In genomic region chr15:74696398-74696729, GRCh38 we compare ENCODE assay signal across 8 cellular contexts. TPM values are rescaled to one million over a fixed set of nuclear protein-coding genes. Genes with fewer than 3 reads are reported as not detected.
DNase-seq lines count a peak whose midpoint lies in the region; ATAC-seq, FAIRE-seq and TF ChIP-seq lines count a peak whose summit lies in the region.

No MANE protein-coding gene starts in this region.

- no peak for TF ChIP-seq EP300 in HepG2 (IDR thresholded peaks at IDR 0.05; ENCODE audit: low read depth in 2 of 2, low read length in 2 of 2)
- TF ChIP-seq EP300 in HepG2 (CRISPR knock-in tag; IDR thresholded peaks at IDR 0.05; ENCODE audit: borderline replicate concordance) = no peak

- POLR2A ChIA-PET in HepG2 (lab: Yijun Ruan, JAX) = interaction anchor here (0.6 to 1.8 kb wide), 2 partner anchors 29 to 64 kb away, joined by 3 to 9 read pairs; partner anchors contain the start of gene CYP1A1

- H3K27ac ChIP-seq in HepG2 (ENCODE audit: extremely low read length, insufficient read depth, low read length) = peak overlapping the region; percentile 74
- no peak overlapping the region for H3K27ac ChIP-seq in thyroid gland

- H3K79me2 ChIP-seq in HepG2 (ENCODE audit: insufficient read depth, low read length) = peaks cover 44% of the 10 kb centered on the region

- H3K9me3 ChIP-seq in HepG2 (ENCODE audit: low read length) = no peaks in the 10 kb centered on the region
- no peaks in the 10 kb centered on the region for H3K9me3 ChIP-seq in thyroid gland

- TF ChIP-seq POLR2A in HepG2 (IDR thresholded peaks at IDR 0.05; ENCODE audit: insufficient read depth in 1 of 2, low read depth in 2 of 2, low read length in 2 of 2) (no peak), thyroid gland (IDR thresholded peaks at IDR 0.05) (no peak)

- peak overlapping the region; percentile 95 for H3K4me2 ChIP-seq in HepG2 (ENCODE audit: low read depth, low read length)

- no peak for FAIRE-seq in HepG2 (lab: Jason Lieb, UNC)

- peak overlapping the region; percentile 98 for H3K4me3 Mint-ChIP-seq in activated CD4-positive, alpha-beta T cell treated with anti-CD3 and anti-CD28 coated beads, Interleukin-2, amount 10 ng/mL, durations not matched to agents 24 days and 14 days
- H3K4me3 Mint-ChIP-seq in activated naive CD8-positive, alpha-beta T cell treated with anti-CD3 and anti-CD28 coated beads for 36 hours = peak overlapping the region; percentile 100

- H3K36me3 ChIP-seq in HepG2 (replicated peaks in 1 of 2; ENCODE audit: control insufficient read depth in 1 of 2, insufficient read depth in 2 of 2, low read length in 2 of 2) (no peaks in the 10 kb centered on the region), thyroid gland (no peaks in the 10 kb centered on the region)

- H3K4me1 ChIP-seq in HepG2 (ENCODE audit: insufficient read depth, low read length) = peaks cover 38% of the 10 kb centered on the region
- H3K4me1 ChIP-seq in thyroid gland = peaks cover 14 to 19% of the 10 kb centered on the region in 2 donors

- H3K27me3 Mint-ChIP-seq in activated CD4-positive, alpha-beta T cell treated with anti-CD3 and anti-CD28 coated beads, Interleukin-2, amount 10 ng/mL, durations not matched to agents 24 days and 14 days = no peaks in the 10 kb centered on the region
- H3K27me3 Mint-ChIP-seq in activated naive CD8-positive, alpha-beta T cell treated with anti-CD3 and anti-CD28 coated beads for 36 hours = no peaks in the 10 kb centered on the region

- no peak for TF ChIP-seq CTCF in HepG2 (CRISPR knock-in tag; IDR thresholded peaks at IDR 0.05)
- no peak for TF ChIP-seq CTCF in thyroid gland (IDR thresholded peaks at IDR 0.05)
- no peak for TF ChIP-seq CTCF in omental fat pad (IDR thresholded peaks at IDR 0.05)

- TSS peak; percentile 93 for BruUV-seq in HepG2 (replicated peaks; lab: Mats Ljungman, UMichigan)

- ATAC-seq in HepG2 (peak; percentile 27), HG03159 (IDR thresholded peaks at IDR 0.05; ENCODE audit: unreplicated experiment) (no peak), omental fat pad (ENCODE audit: low FRiP score) (no peak)

- H2AFZ ChIP-seq in HepG2 (ENCODE audit: low read length) = peak overlapping the region; percentile 80

- in situ Hi-C loops in HepG2 (cut with HindIII; ENCODE audit: extremely low pct_ligation_motif_present, low pct_unique_long_range_greater_than_20kb) = no loop called here

- WGBS in HepG2 (ENCODE audit: low lambda C conversion rate) = 0% methylated on average over 8 of the region's 10 CpGs
- 5 to 6% methylated on average over 10 of the region's 10 CpGs for WGBS in thyroid gland, 2 donors

- H3K4me3 ChIP-seq in HepG2 (replicated peaks in 1 of 3; ENCODE audit: insufficient read depth in 1 of 3, low read depth in 2 of 3, low read length in 3 of 3) (peak overlapping the region; percentile 92 to 99 (median 93)), thyroid gland (replicated peaks in 1 of 3) (peak overlapping the region; percentile 54 to 95 (median 72))

- H3K9ac ChIP-seq in HepG2 (ENCODE audit: insufficient read depth, low read depth, low read length) = peak overlapping the region; percentile 93

- H4K20me1 ChIP-seq in HepG2 (ENCODE audit: insufficient read depth, low read length) = no peaks in the 10 kb centered on the region

- H3K9me3 Mint-ChIP-seq in activated CD4-positive, alpha-beta T cell treated with anti-CD3 and anti-CD28 coated beads, Interleukin-2, amount 10 ng/mL, durations not matched to agents 24 days and 14 days = no peaks in the 10 kb centered on the region
- H3K9me3 Mint-ChIP-seq in activated naive CD8-positive, alpha-beta T cell treated with anti-CD3 and anti-CD28 coated beads for 36 hours = no peaks in the 10 kb centered on the region

- peak overlapping the region; percentile 99 for H3K27ac Mint-ChIP-seq in activated CD4-positive, alpha-beta T cell treated with anti-CD3 and anti-CD28 coated beads, Interleukin-2, amount 10 ng/mL, durations not matched to agents 24 days and 14 days
- H3K27ac Mint-ChIP-seq in activated naive CD8-positive, alpha-beta T cell treated with anti-CD3 and anti-CD28 coated beads for 36 hours = peak overlapping the region; percentile 99

- H3K4me1 Mint-ChIP-seq in activated CD4-positive, alpha-beta T cell treated with anti-CD3 and anti-CD28 coated beads, Interleukin-2, amount 10 ng/mL, durations not matched to agents 24 days and 14 days = peaks cover 27% of the 10 kb centered on the region
- peaks cover 36% of the 10 kb centered on the region for H3K4me1 Mint-ChIP-seq in activated naive CD8-positive, alpha-beta T cell treated with anti-CD3 and anti-CD28 coated beads for 36 hours

- no peak for TF ChIP-seq RAD21 in HepG2 (CRISPR knock-in tag; IDR thresholded peaks at IDR 0.05)

- H3K27me3 ChIP-seq in HepG2 (ENCODE audit: control insufficient read depth in 1 of 2, insufficient read depth in 2 of 2, low read length in 2 of 2) (peaks cover 2 to 4% of the 10 kb centered on the region in 2 experiments; a peak in 2 of 5 replicates), thyroid gland (no peaks in the 10 kb centered on the region)

- peaks cover 2% of the 10 kb centered on the region for H3K36me3 Mint-ChIP-seq in activated CD4-positive, alpha-beta T cell treated with anti-CD3 and anti-CD28 coated beads, Interleukin-2, amount 10 ng/mL, durations not matched to agents 24 days and 14 days (ENCODE audit: low read depth)
- H3K36me3 Mint-ChIP-seq in activated naive CD8-positive, alpha-beta T cell treated with anti-CD3 and anti-CD28 coated beads for 36 hours = peaks cover 3% of the 10 kb centered on the region

- no peak for DNase-seq in activated CD4-positive, alpha-beta T cell treated with anti-CD3 and anti-CD28 coated beads, Interleukin-2, amount 10 ng/mL, durations not matched to agents 24 days and 14 days
- no peak for DNase-seq in activated CD4-positive, alpha-beta T cell treated with anti-CD3 and anti-CD28 coated beads for 1 hour
- DNase-seq in activated naive CD8-positive, alpha-beta T cell treated with anti-CD3 and anti-CD28 coated beads for 36 hours = no peak
- DNase-seq in HepG2 (ENCODE audit: low spot score) (no peak), thyroid gland (no peak), omental fat pad (ENCODE audit: low spot score) (no peak)
- DNase-seq in stimulated activated CD4-positive, alpha-beta T cell treated with anti-CD3 and anti-CD28 coated beads, Interleukin-2, amount 100 ng/mL, for 48 hours = no peak

- intact Hi-C loops in activated CD4-positive, alpha-beta T cell treated with anti-CD3 and anti-CD28 coated beads, Interleukin-2, amount 10 ng/mL, durations not matched to agents 24 days and 14 days (cut with micrococcal nuclease) = loop anchor here (5.0 kb wide), 1 partner anchor 59 kb away; no protein-coding TSS in a partner anchor
- intact Hi-C loops in HepG2 (cut with micrococcal nuclease; ENCODE audit: unreplicated experiment) = no loop called here
- intact Hi-C loops in thyroid gland (cut with DNase I) = loop anchor here (2.0 kb wide), 1 partner anchor 72 kb away; no protein-coding TSS in a partner anchor

- CTCF ChIA-PET in HepG2 (lab: Yijun Ruan, JAX; ENCODE audit: low intra/inter-chr PET ratio, low total read pairs) = no interaction called here

RNA-seq across cellular contexts. Expression of gene EDC3, which starts 0.5 kb away (rescaled TPM):
- 45.7 and 50.2 TPM in 2 replicates for total RNA-seq in activated CD4-positive, alpha-beta T cell treated with anti-CD3 and anti-CD28 coated beads, Interleukin-2, amount 10 ng/mL, durations not matched to agents 24 days and 14 days
- total RNA-seq in activated naive CD8-positive, alpha-beta T cell treated with anti-CD3 and anti-CD28 coated beads for 36 hours = 10 to 100 TPM; 54.3 to 55.7 TPM
- total RNA-seq in HepG2 (2016; rRNA removed; fragmentation: Illumina TruSeq; extraction: Trizol) = 17.4 and 24.3 TPM in 2 replicates
- total RNA-seq in HepG2 (2016; cell fraction: cytosol; rRNA removed; fragmentation: Illumina TruSeq; extraction: Trizol; ENCODE audit: low read depth) = 24.4 and 37.5 TPM in 2 replicates
- total RNA-seq in HepG2 (2016; cell fraction: insoluble cytoplasmic fraction; rRNA removed; fragmentation: Illumina TruSeq; extraction: Trizol) = 16.8 and 20.8 TPM in 2 replicates
- 12.3 and 12.5 TPM in 2 replicates for total RNA-seq in HepG2 (2016; cell fraction: membrane; rRNA removed; fragmentation: Illumina TruSeq; extraction: Trizol)
- 25.1 and 27.9 TPM in 2 replicates for total RNA-seq in HepG2 (2016; cell fraction: nucleus; rRNA removed; fragmentation: Illumina TruSeq; extraction: Trizol)
- polyA plus RNA-seq in HepG2 (2011; rRNA removed) = 32.0 and 40.9 TPM in 2 replicates
- polyA plus RNA-seq in HepG2 (2011; cell fraction: cytosol; rRNA removed) = 24.9 and 25.8 TPM in 2 replicates
- polyA plus RNA-seq in HepG2 (2011; cell fraction: nucleus; rRNA removed) = 48.2 and 53.0 TPM in 2 replicates
- 21.6 and 24.3 TPM in 2 replicates for polyA plus RNA-seq in HepG2 (2012)
- polyA plus RNA-seq in HepG2 (2016; cell fraction: cytosol; fragmentation: Illumina TruSeq; extraction: Trizol; ENCODE audit: low read depth) = 2.8 TPM in 2 replicates
- polyA plus RNA-seq in HepG2 (2016; cell fraction: insoluble cytoplasmic fraction; fragmentation: Illumina TruSeq; extraction: Trizol; ENCODE audit: low read depth) = 33.6 and 38.5 TPM in 2 replicates
- 5.3 and 6.3 TPM in 2 replicates for polyA plus RNA-seq in HepG2 (2016; cell fraction: membrane; fragmentation: Illumina TruSeq; extraction: Trizol; ENCODE audit: low read depth)
- 42.7 and 44.8 TPM in 2 replicates for polyA plus RNA-seq in HepG2 (2016; cell fraction: nucleus; fragmentation: Illumina TruSeq; extraction: Trizol; ENCODE audit: insufficient read depth, low read depth)
- polyA minus RNA-seq in HepG2 (2011; rRNA and poly(A)+ RNA removed; ENCODE audit: low replicate concordance) = 107 and 153 TPM in 2 replicates
- polyA minus RNA-seq in HepG2 (2011; cell fraction: cytosol; rRNA and poly(A)+ RNA removed) = 20.9 and 36.0 TPM in 2 replicates
- 46.6 and 50.0 TPM in 2 replicates for polyA minus RNA-seq in HepG2 (2011; cell fraction: nucleus; rRNA and poly(A)+ RNA removed)
- 10 to 100 TPM; 16.3 to 64.7 (median 25.7) TPM for total RNA-seq in thyroid gland
- total RNA-seq in omental fat pad = 10 to 100 TPM; 12.7 to 22.7 (median 15.2) TPM

RNA-seq across cellular contexts. Expression of gene CYP1A1, which starts 29.0 kb away (rescaled TPM):
- total RNA-seq in activated CD4-positive, alpha-beta T cell treated with anti-CD3 and anti-CD28 coated beads, Interleukin-2, amount 10 ng/mL, durations not matched to agents 24 days and 14 days = 0.31 and 0.42 TPM in 2 replicates
- total RNA-seq in activated naive CD8-positive, alpha-beta T cell treated with anti-CD3 and anti-CD28 coated beads for 36 hours = 1 to 10 TPM; 4.7 to 4.9 TPM
- total RNA-seq in HepG2 (2016; rRNA removed; fragmentation: Illumina TruSeq; extraction: Trizol) (4.1 and 7.9 TPM in 2 replicates), thyroid gland (under 1 TPM in 2 of 4 donors, not detected in 2; 0.54 to 0.78 TPM), omental fat pad (1 to 10 TPM in 3 of 4 donors, not detected in 1; 1.9 to 8.3 (median 3.6) TPM)
- 1.3 and 1.7 TPM in 2 replicates for total RNA-seq in HepG2 (2016; cell fraction: cytosol; rRNA removed; fragmentation: Illumina TruSeq; extraction: Trizol; ENCODE audit: low read depth)
- total RNA-seq in HepG2 (2016; cell fraction: insoluble cytoplasmic fraction; rRNA removed; fragmentation: Illumina TruSeq; extraction: Trizol) = 3.5 and 7.6 TPM in 2 replicates
- 3.3 and 3.8 TPM in 2 replicates for total RNA-seq in HepG2 (2016; cell fraction: membrane; rRNA removed; fragmentation: Illumina TruSeq; extraction: Trizol)
- 8.5 and 8.7 TPM in 2 replicates for total RNA-seq in HepG2 (2016; cell fraction: nucleus; rRNA removed; fragmentation: Illumina TruSeq; extraction: Trizol)
- polyA plus RNA-seq in HepG2 (2011; rRNA removed) = 8.0 and 11.0 TPM in 2 replicates
- 7.0 and 10.8 TPM in 2 replicates for polyA plus RNA-seq in HepG2 (2011; cell fraction: cytosol; rRNA removed)
- polyA plus RNA-seq in HepG2 (2011; cell fraction: nucleus; rRNA removed) = 8.4 and 11.9 TPM in 2 replicates
- 7.0 and 9.5 TPM in 2 replicates for polyA plus RNA-seq in HepG2 (2012)
- 1.2 TPM in 2 replicates for polyA plus RNA-seq in HepG2 (2016; cell fraction: cytosol; fragmentation: Illumina TruSeq; extraction: Trizol; ENCODE audit: low read depth)
- 3.4 and 3.6 TPM in 2 replicates for polyA plus RNA-seq in HepG2 (2016; cell fraction: insoluble cytoplasmic fraction; fragmentation: Illumina TruSeq; extraction: Trizol; ENCODE audit: low read depth)
- 1.9 and 2.1 TPM in 2 replicates for polyA plus RNA-seq in HepG2 (2016; cell fraction: membrane; fragmentation: Illumina TruSeq; extraction: Trizol; ENCODE audit: low read depth)
- 13.4 and 14.2 TPM in 2 replicates for polyA plus RNA-seq in HepG2 (2016; cell fraction: nucleus; fragmentation: Illumina TruSeq; extraction: Trizol; ENCODE audit: insufficient read depth, low read depth)
- 2.4 and 6.8 TPM in 2 replicates for polyA minus RNA-seq in HepG2 (2011; rRNA and poly(A)+ RNA removed; ENCODE audit: low replicate concordance)
- polyA minus RNA-seq in HepG2 (2011; cell fraction: cytosol; rRNA and poly(A)+ RNA removed) = 2.5 and 7.8 TPM in 2 replicates
- 1.9 and 5.3 TPM in 2 replicates for polyA minus RNA-seq in HepG2 (2011; cell fraction: nucleus; rRNA and poly(A)+ RNA removed)

RNA-seq across cellular contexts. Expression of gene CYP1A2, which starts 52.3 kb away (rescaled TPM):
- not detected in 2 replicates for total RNA-seq in activated CD4-positive, alpha-beta T cell treated with anti-CD3 and anti-CD28 coated beads, Interleukin-2, amount 10 ng/mL, durations not matched to agents 24 days and 14 days
- not detected for total RNA-seq in activated naive CD8-positive, alpha-beta T cell treated with anti-CD3 and anti-CD28 coated beads for 36 hours
- not detected in 2 replicates for total RNA-seq in HepG2 (2016; rRNA removed; fragmentation: Illumina TruSeq; extraction: Trizol)
- not detected in 2 replicates for total RNA-seq in HepG2 (2016; cell fraction: cytosol; rRNA removed; fragmentation: Illumina TruSeq; extraction: Trizol; ENCODE audit: low read depth)
- not detected in 2 replicates for total RNA-seq in HepG2 (2016; cell fraction: insoluble cytoplasmic fraction; rRNA removed; fragmentation: Illumina TruSeq; extraction: Trizol)
- not detected in 2 replicates for total RNA-seq in HepG2 (2016; cell fraction: membrane; rRNA removed; fragmentation: Illumina TruSeq; extraction: Trizol)
- not detected in 2 replicates for total RNA-seq in HepG2 (2016; cell fraction: nucleus; rRNA removed; fragmentation: Illumina TruSeq; extraction: Trizol)
- polyA plus RNA-seq in HepG2 (2011; rRNA removed) = 0.07 and 0.09 TPM in 2 replicates
- 0.03 and 0.13 TPM in 2 replicates for polyA plus RNA-seq in HepG2 (2011; cell fraction: cytosol; rRNA removed)
- polyA plus RNA-seq in HepG2 (2011; cell fraction: nucleus; rRNA removed) = 0.03 TPM in 1 of 2 replicates, not detected in the other
- polyA plus RNA-seq in HepG2 (2012) = 0.12 and 0.23 TPM in 2 replicates
- polyA plus RNA-seq in HepG2 (2016; cell fraction: cytosol; fragmentation: Illumina TruSeq; extraction: Trizol; ENCODE audit: low read depth) = not detected in 2 replicates
- polyA plus RNA-seq in HepG2 (2016; cell fraction: insoluble cytoplasmic fraction; fragmentation: Illumina TruSeq; extraction: Trizol; ENCODE audit: low read depth) = not detected in 2 replicates
- polyA plus RNA-seq in HepG2 (2016; cell fraction: membrane; fragmentation: Illumina TruSeq; extraction: Trizol; ENCODE audit: low read depth) = not detected in 2 replicates
- polyA plus RNA-seq in HepG2 (2016; cell fraction: nucleus; fragmentation: Illumina TruSeq; extraction: Trizol; ENCODE audit: insufficient read depth, low read depth) = not detected in 2 replicates
- polyA minus RNA-seq in HepG2 (2011; rRNA and poly(A)+ RNA removed; ENCODE audit: low replicate concordance) = 0.05 TPM in 1 of 2 replicates, not detected in the other
- not detected in 2 replicates for polyA minus RNA-seq in HepG2 (2011; cell fraction: cytosol; rRNA and poly(A)+ RNA removed)
- polyA minus RNA-seq in HepG2 (2011; cell fraction: nucleus; rRNA and poly(A)+ RNA removed) = not detected in 2 replicates
- 1 to 10 TPM; 1.3 to 9.9 (median 2.9) TPM for total RNA-seq in thyroid gland
- total RNA-seq in omental fat pad = under 1 TPM in 1 of 4 donors, not detected in 3; 0.37 TPM
